In genomic region chr10:108346066-108346465, GRCh38 we compare ENCODE assay signal across 33 cellular contexts.
"Had no signal": no experiment of that assay in that cellular context is flagged by ENCODE, and none has a peak within 500 bp of the region (broad histone marks: within the 10 kb centered on the region; RNA-seq: fewer than 3 reads in every experiment).

No MANE protein-coding gene starts in this region.

- ATAC-seq: activated naive CD4-positive, alpha-beta T cell treated with anti-CD3 and anti-CD28 coated beads, Interleukin-2, amount 50 U/mL, for 72 hours; activated naive CD8-positive, alpha-beta T cell treated with anti-CD3 and anti-CD28 coated beads, Interleukin-2, amount 50 U/mL, for 24 hours; activated T-cell treated with anti-CD3 and anti-CD28 coated beads, Interleukin-2, amount 50 U/mL, for 4 hours; activated T-cell treated with anti-CD3 and anti-CD28 coated beads, Interleukin-2, amount 50 U/mL, for 72 hours; activated T-helper 17 cell treated with anti-CD3 and anti-CD28 coated beads, Interleukin-2, amount 50 U/mL, for 72 hours; body of pancreas had no signal

- H3K27ac Mint-ChIP-seq: activated naive CD4-positive, alpha-beta T cell treated with anti-CD3 and anti-CD28 coated beads for 36 hours; activated naive CD4-positive, alpha-beta T cell treated with anti-CD3 and anti-CD28 coated beads, Interleukin-2, amount 10 ng/mL, durations not matched to agents 7 days and 5 days; activated naive CD4-positive, alpha-beta T cell treated with anti-CD3 and anti-CD28 coated beads, Interleukin-2, amount 50 U/mL, for 24 hours; activated naive CD4-positive, alpha-beta T cell treated with anti-CD3 and anti-CD28 coated beads, Interleukin-2, amount 50 U/mL, for 72 hours; activated naive CD8-positive, alpha-beta T cell; activated naive CD8-positive, alpha-beta T cell treated with anti-CD3 and anti-CD28 coated beads for 36 hours; activated naive CD8-positive, alpha-beta T cell treated with anti-CD3 and anti-CD28 coated beads, Interleukin-2, amount 10 ng/mL, durations not matched to agents 7 days and 5 days; activated naive CD8-positive, alpha-beta T cell treated with anti-CD3 and anti-CD28 coated beads, Interleukin-2, amount 50 U/mL, for 24 hours; activated T-cell treated with anti-CD3 and anti-CD28 coated beads, Interleukin-2, amount 50 U/mL, for 24 hours; activated T-cell treated with anti-CD3 and anti-CD28 coated beads, Interleukin-2, amount 50 U/mL, for 72 hours; activated T-helper 1 cell treated with anti-CD3 and anti-CD28 coated beads, Interleukin-12 subunit alpha, Interleukin-12 subunit beta, Interleukin-2, Interleukin-4 antibody, amounts not matched to agents 30 ng/mL and 10 ng/mL and 1 ng/mL, durations not matched to agents 14 hours and 24 hours and 36 hours; activated T-helper 17 cell treated with anti-CD3 and anti-CD28 coated beads, Interleukin-2, amount 50 U/mL, for 72 hours; activated T-helper 2 cell treated with anti-CD3 and anti-CD28 coated beads, Interferon-gamma antibody, Interleukin-2, Interleukin-4, amounts not matched to agents 10 μg/mL and 5 μg/mL and 100 μg/mL, durations not matched to agents 14 hours and 24 hours and 36 hours had no signal

- DNase-seq: activated effector memory CD4-positive, alpha-beta T cell treated with anti-CD3 and anti-CD28 coated beads, Interleukin-2, amount 50 U/mL, for 16 hours; activated effector memory CD4-positive, alpha-beta T cell treated with Interleukin-2 at 50 U/mL for 16 hours; activated gamma-delta T cell; activated gamma-delta T cell treated with Interleukin-2 at 50 U/mL for 16 hours; activated naive CD4-positive, alpha-beta T cell treated with anti-CD3 and anti-CD28 coated beads for 36 hours; activated naive CD4-positive, alpha-beta T cell treated with anti-CD3 and anti-CD28 coated beads, Interleukin-2, amount 10 ng/mL, durations not matched to agents 7 days and 5 days; activated naive CD4-positive, alpha-beta T cell treated with anti-CD3 and anti-CD28 coated beads, Interleukin-2, amount 50 U/mL, for 16 hours; activated naive CD4-positive, alpha-beta T cell treated with Interleukin-2 at 50 U/mL for 16 hours; activated naive CD8-positive, alpha-beta T cell treated with anti-CD3 and anti-CD28 coated beads for 36 hours; activated naive CD8-positive, alpha-beta T cell treated with anti-CD3 and anti-CD28 coated beads, Interleukin-2, amount 10 ng/mL, durations not matched to agents 7 days and 5 days; activated naive CD8-positive, alpha-beta T cell treated with anti-CD3 and anti-CD28 coated beads, Interleukin-2, amount 50 U/mL, for 24 hours; activated T-cell treated with anti-CD3 and anti-CD28 coated beads, Interleukin-2, amount 50 U/mL, for 24 hours; activated T-cell treated with anti-CD3 and anti-CD28 coated beads, Interleukin-2, amount 50 U/mL, for 4 hours; activated T-cell treated with anti-CD3 and anti-CD28 coated beads, Interleukin-2, amount 50 U/mL, for 48 hours; activated T-cell treated with anti-CD3 and anti-CD28 coated beads, Interleukin-2, amount 50 U/mL, for 72 hours; adrenal gland; amniotic stem cell; amygdala; anterior cingulate cortex; aorta; body of pancreas; brain microvascular endothelial cell; central memory CD4-positive, alpha-beta T cell; cerebellar nuclear complex; colonic mucosa had no signal

- H3K27me3 Mint-ChIP-seq: activated naive CD4-positive, alpha-beta T cell treated with anti-CD3 and anti-CD28 coated beads, Interleukin-2, amount 10 ng/mL, durations not matched to agents 7 days and 5 days; activated naive CD4-positive, alpha-beta T cell treated with anti-CD3 and anti-CD28 coated beads, Interleukin-2, amount 50 U/mL, for 24 hours; activated naive CD8-positive, alpha-beta T cell; activated naive CD8-positive, alpha-beta T cell treated with anti-CD3 and anti-CD28 coated beads for 36 hours; activated naive CD8-positive, alpha-beta T cell treated with anti-CD3 and anti-CD28 coated beads, Interleukin-2, amount 10 ng/mL, durations not matched to agents 7 days and 5 days; activated naive CD8-positive, alpha-beta T cell treated with anti-CD3 and anti-CD28 coated beads, Interleukin-2, amount 50 U/mL, for 24 hours; activated T-cell treated with anti-CD3 and anti-CD28 coated beads, Interleukin-2, amount 50 U/mL, for 24 hours; activated T-helper 17 cell treated with anti-CD3 and anti-CD28 coated beads, Interleukin-2, amount 50 U/mL, for 72 hours; brain; central memory CD8-positive, alpha-beta T cell had no signal

- H3K36me3 Mint-ChIP-seq: activated naive CD4-positive, alpha-beta T cell treated with anti-CD3 and anti-CD28 coated beads, Interleukin-2, amount 10 ng/mL, durations not matched to agents 7 days and 5 days; activated naive CD4-positive, alpha-beta T cell treated with anti-CD3 and anti-CD28 coated beads, Interleukin-2, amount 50 U/mL, for 24 hours; activated naive CD4-positive, alpha-beta T cell treated with anti-CD3 and anti-CD28 coated beads, Interleukin-2, amount 50 U/mL, for 72 hours; activated naive CD8-positive, alpha-beta T cell; activated naive CD8-positive, alpha-beta T cell treated with anti-CD3 and anti-CD28 coated beads for 36 hours; activated naive CD8-positive, alpha-beta T cell treated with anti-CD3 and anti-CD28 coated beads, Interleukin-2, amount 10 ng/mL, durations not matched to agents 7 days and 5 days; brain had no signal

- H3K4me3 Mint-ChIP-seq: activated naive CD4-positive, alpha-beta T cell treated with anti-CD3 and anti-CD28 coated beads for 36 hours; activated naive CD4-positive, alpha-beta T cell treated with anti-CD3 and anti-CD28 coated beads, Interleukin-2, amount 10 ng/mL, durations not matched to agents 7 days and 5 days; activated naive CD4-positive, alpha-beta T cell treated with anti-CD3 and anti-CD28 coated beads, Interleukin-2, amount 50 U/mL, for 24 hours; activated naive CD8-positive, alpha-beta T cell; activated naive CD8-positive, alpha-beta T cell treated with anti-CD3 and anti-CD28 coated beads for 36 hours; activated naive CD8-positive, alpha-beta T cell treated with anti-CD3 and anti-CD28 coated beads, Interleukin-2, amount 10 ng/mL, durations not matched to agents 7 days and 5 days; activated naive CD8-positive, alpha-beta T cell treated with anti-CD3 and anti-CD28 coated beads, Interleukin-2, amount 50 U/mL, for 24 hours; activated T-cell treated with anti-CD3 and anti-CD28 coated beads, Interleukin-2, amount 50 U/mL, for 24 hours; activated T-cell treated with anti-CD3 and anti-CD28 coated beads, Interleukin-2, amount 50 U/mL, for 4 hours; activated T-cell treated with anti-CD3 and anti-CD28 coated beads, Interleukin-2, amount 50 U/mL, for 72 hours; activated T-helper 1 cell treated with anti-CD3 and anti-CD28 coated beads, Interleukin-12 subunit alpha, Interleukin-12 subunit beta, Interleukin-2, Interleukin-4 antibody, amounts not matched to agents 30 ng/mL and 10 ng/mL and 1 ng/mL, durations not matched to agents 14 hours and 24 hours and 36 hours; activated T-helper 17 cell treated with anti-CD3 and anti-CD28 coated beads, Interleukin-2, amount 50 U/mL, for 72 hours; brain; central memory CD8-positive, alpha-beta T cell had no signal

- H3K4me1 Mint-ChIP-seq: activated naive CD4-positive, alpha-beta T cell treated with anti-CD3 and anti-CD28 coated beads, Interleukin-2, amount 10 ng/mL, durations not matched to agents 7 days and 5 days; activated naive CD4-positive, alpha-beta T cell treated with anti-CD3 and anti-CD28 coated beads, Interleukin-2, amount 50 U/mL, for 24 hours; activated naive CD8-positive, alpha-beta T cell treated with anti-CD3 and anti-CD28 coated beads for 36 hours; activated naive CD8-positive, alpha-beta T cell treated with anti-CD3 and anti-CD28 coated beads, Interleukin-2, amount 10 ng/mL, durations not matched to agents 7 days and 5 days; activated naive CD8-positive, alpha-beta T cell treated with anti-CD3 and anti-CD28 coated beads, Interleukin-2, amount 50 U/mL, for 24 hours; activated T-helper 17 cell treated with anti-CD3 and anti-CD28 coated beads, Interleukin-2, amount 50 U/mL, for 72 hours; brain; central memory CD8-positive, alpha-beta T cell had no signal
